Comparison of ENCODE assay signal across 1 cellular context in genomic region chr20:2871555-2872303, GRCh38.
TF ChIP-seq lines count a peak whose summit lies in the region.

No MANE protein-coding gene starts in this region.

TF ChIP-seq in HepG2, 621 proteins besides CTCF, POLR2A, EP300 and RAD21 (continues in another document):
- TF ChIP-seq ZNF496 (CRISPR knock-in tag; IDR thresholded peaks at IDR 0.05; ENCODE audit: insufficient replicate concordance): no peak
- 0 out of 2 replicates have a peak, but pooled peaks have one; percentile 6 for TF ChIP-seq PHF8 (CRISPR knock-in tag; IDR thresholded peaks at IDR 0.05)
- peak; percentile 56; the same call in 1 of the 2 replicates for TF ChIP-seq PATZ1 (CRISPR knock-in tag; IDR thresholded peaks at IDR 0.05)
- 0 out of 2 replicates have a peak, but pooled peaks have one; percentile 51 for TF ChIP-seq ZNF224 (CRISPR knock-in tag; IDR thresholded peaks at IDR 0.05)
- TF ChIP-seq STAT6 (CRISPR knock-in tag; IDR thresholded peaks at IDR 0.05; ENCODE audit: borderline replicate concordance): 0 out of 2 replicates have a peak, but pooled peaks have one; percentile 41
- TF ChIP-seq ZBTB2 (CRISPR knock-in tag; IDR thresholded peaks at IDR 0.05; ENCODE audit: low read depth): 0 out of 2 replicates have a peak, but pooled peaks have one; percentile 19
- TF ChIP-seq HNRNPUL1 (IDR thresholded peaks at IDR 0.05; ENCODE audit: low read depth, low read length): no peak
- 0 out of 2 replicates have a peak, but pooled peaks have one; percentile 16 for TF ChIP-seq ZNF570 (CRISPR knock-in tag; IDR thresholded peaks at IDR 0.05; ENCODE audit: borderline replicate concordance)
- peak; percentile 41 for TF ChIP-seq HNF4A (CRISPR knock-in tag; IDR thresholded peaks at IDR 0.05)
- TF ChIP-seq ZNF709 (CRISPR knock-in tag; IDR thresholded peaks at IDR 0.05): 0 out of 2 replicates have a peak, but pooled peaks have one; percentile 3
- TF ChIP-seq ZNF552 (CRISPR knock-in tag; IDR thresholded peaks at IDR 0.05; ENCODE audit: borderline replicate concordance): no peak
- no peak; the same call in 1 of the 2 replicates for TF ChIP-seq FUBP1 (CRISPR knock-in tag; IDR thresholded peaks at IDR 0.05; ENCODE audit: borderline replicate concordance)
- no peak for TF ChIP-seq ZNF614 (CRISPR knock-in tag; IDR thresholded peaks at IDR 0.05; ENCODE audit: borderline replicate concordance)
- TF ChIP-seq PPARG (CRISPR knock-in tag; conservative IDR thresholded peaks at IDR 0.05): no peak
- no peak for TF ChIP-seq FOXO1 (CRISPR knock-in tag; IDR thresholded peaks at IDR 0.05)
- TF ChIP-seq THAP7 (CRISPR knock-in tag; IDR thresholded peaks at IDR 0.05): peak; percentile 20; the same call in 1 of the 2 replicates
- no peak for TF ChIP-seq ZSCAN30 (CRISPR knock-in tag; IDR thresholded peaks at IDR 0.05)
- no peak for TF ChIP-seq TBP (CRISPR knock-in tag; IDR thresholded peaks at IDR 0.05)
- TF ChIP-seq DPF2 (CRISPR knock-in tag; IDR thresholded peaks at IDR 0.05; ENCODE audit: borderline replicate concordance, low read depth): 0 out of 2 replicates have a peak, but pooled peaks have one; percentile 38
- no peak for TF ChIP-seq HDAC1 (CRISPR knock-in tag; IDR thresholded peaks at IDR 0.05)
- no peak for TF ChIP-seq ZNF704 (CRISPR knock-in tag; IDR thresholded peaks at IDR 0.05; ENCODE audit: borderline replicate concordance)
- TF ChIP-seq ZNF318 (CRISPR knock-in tag; IDR thresholded peaks at IDR 0.05): peak; percentile 45; the same call in 1 of the 2 replicates
- TF ChIP-seq KLF15 (CRISPR knock-in tag; IDR thresholded peaks at IDR 0.05; ENCODE audit: borderline replicate concordance): peak; percentile 9; the same call in 1 of the 2 replicates
- no peak for TF ChIP-seq GMEB1 (CRISPR knock-in tag; IDR thresholded peaks at IDR 0.05; ENCODE audit: borderline replicate concordance)
- no peak for TF ChIP-seq ZNF331 (CRISPR knock-in tag; IDR thresholded peaks at IDR 0.05)
- TF ChIP-seq ZNF326 (CRISPR knock-in tag; IDR thresholded peaks at IDR 0.05; ENCODE audit: borderline replicate concordance): no peak
- TF ChIP-seq GABPA (IDR thresholded peaks at IDR 0.05; ENCODE audit: low read depth, low read length): no peak
- TF ChIP-seq GABPA (CRISPR knock-in tag; IDR thresholded peaks at IDR 0.05; ENCODE audit: low read depth): no peak
- TF ChIP-seq ZFP36L1 (CRISPR knock-in tag; IDR thresholded peaks at IDR 0.05): 0 out of 2 replicates have a peak, but pooled peaks have one; percentile 32
- no peak for TF ChIP-seq ZNF431 (CRISPR knock-in tag; IDR thresholded peaks at IDR 0.05; ENCODE audit: borderline replicate concordance, low read depth)
